1 cellular context compared by ENCODE assay signal in the genomic region with DNA sequence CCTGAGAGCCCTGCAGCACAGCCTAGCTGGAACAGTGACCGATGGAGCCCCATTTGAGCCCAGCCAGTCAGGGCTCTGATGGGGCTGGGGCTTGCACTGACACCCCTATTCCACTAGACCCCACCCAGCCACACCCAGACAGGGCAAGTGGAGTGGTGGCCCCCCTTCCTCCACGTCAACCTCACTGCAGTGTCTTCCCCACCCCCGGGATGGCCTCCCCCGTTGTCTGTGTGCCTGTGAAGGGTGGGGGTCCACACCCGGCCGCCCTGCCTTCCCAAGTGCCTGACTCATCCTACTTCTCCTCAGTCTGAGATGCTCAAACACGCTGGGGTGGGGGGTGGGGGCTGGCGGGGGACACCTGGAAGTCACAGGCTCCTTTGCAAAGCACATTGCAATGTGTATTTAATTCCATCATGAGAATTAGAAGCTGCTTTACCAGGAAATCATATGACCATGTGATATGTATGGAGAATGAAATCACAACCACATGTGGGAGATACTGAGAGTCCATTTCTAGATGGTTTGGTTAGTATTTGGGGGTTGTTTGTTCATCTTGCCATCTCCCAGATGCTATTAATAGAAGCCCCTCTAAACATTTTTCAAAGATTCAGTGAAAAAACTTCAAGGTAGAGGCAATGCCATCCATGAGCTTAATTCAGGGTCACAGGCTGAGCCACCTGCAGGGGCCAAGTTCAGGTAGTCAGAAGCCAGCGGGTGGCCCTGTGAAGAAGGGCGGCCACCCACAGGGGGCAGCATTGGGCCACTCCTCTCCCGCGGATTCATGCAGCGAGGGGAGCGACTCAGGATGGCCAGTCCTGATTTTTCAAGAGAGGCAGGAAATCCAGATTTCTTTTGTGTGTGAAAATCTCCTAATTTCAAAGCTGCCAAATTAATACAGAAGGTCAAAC.
TF ChIP-seq lines count a peak whose summit lies in the region.

No MANE protein-coding gene starts in this region.

TF ChIP-seq in endothelial cell of umbilical vein, 7 proteins besides CTCF, POLR2A, EP300 and RAD21:
- no peak for TF ChIP-seq JUN (IDR thresholded peaks at IDR 0.05; ENCODE audit: borderline replicate concordance, insufficient read depth, insufficient read length, low read depth)
- TF ChIP-seq, protein P1, sequence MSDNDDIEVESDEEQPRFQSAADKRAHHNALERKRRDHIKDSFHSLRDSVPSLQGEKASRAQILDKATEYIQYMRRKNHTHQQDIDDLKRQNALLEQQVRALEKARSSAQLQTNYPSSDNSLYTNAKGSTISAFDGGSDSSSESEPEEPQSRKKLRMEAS (IDR thresholded peaks at IDR 0.05; ENCODE audit: insufficient read depth, insufficient read length) = no peak
- no peak for TF ChIP-seq MYC (IDR thresholded peaks at IDR 0.05; ENCODE audit: low read depth, low read length)
- TF ChIP-seq POLR2AphosphoS5 (IDR thresholded peaks at IDR 0.05; ENCODE audit: insufficient read depth, low read depth, low read length) = no peak
- no peak for TF ChIP-seq FOS (IDR thresholded peaks at IDR 0.05; ENCODE audit: borderline replicate concordance, insufficient read depth, low read length)
TF ChIP-seq in endothelial cell of umbilical vein: peak in this region for 0.
